Comparison of ENCODE assay signal across 17 cellular contexts in the genomic region with DNA sequence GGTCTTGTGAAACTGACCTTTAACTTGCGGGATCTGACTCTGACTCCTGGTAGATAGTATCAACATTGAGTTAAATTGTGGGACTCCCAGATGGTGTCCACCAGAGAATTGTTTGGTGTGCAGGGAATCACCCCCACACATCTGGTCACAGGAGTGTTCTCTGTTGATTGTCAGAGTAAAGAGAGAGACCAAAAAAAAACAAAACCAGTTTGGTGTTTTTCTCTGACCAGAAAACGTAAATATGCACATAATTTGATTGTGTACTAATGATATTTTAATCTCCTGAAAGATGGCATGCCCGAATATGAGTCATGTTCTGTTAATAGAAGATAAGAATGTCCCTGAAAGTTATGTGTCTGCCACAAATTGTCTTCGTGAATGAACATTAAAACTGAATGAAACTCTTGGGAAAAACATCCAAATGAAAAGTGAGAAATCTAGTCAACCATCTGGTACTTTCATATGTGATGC.
"Had no signal": no experiment of that assay in that cellular context is flagged by ENCODE, and none has a peak within 500 bp of the region (broad histone marks: within the 10 kb centered on the region; RNA-seq: fewer than 3 reads in every experiment).

No MANE protein-coding gene starts in this region.

- H3K27me3 ChIP-seq: adrenal gland, brain microvascular endothelial cell, gastroesophageal sphincter, pancreas, upper lobe of left lung had no signal

- ATAC-seq: activated CD4-positive, CD25-positive, alpha-beta regulatory T cell treated with anti-CD3 and anti-CD28 coated beads, Interleukin-2, amount 50 U/mL, for 24 hours; gastroesophageal sphincter; pancreas; stimulated activated naive CD8-positive, alpha-beta T cell treated with anti-CD3 and anti-CD28 coated beads, Interleukin-15, Interleukin-2, amounts not matched to agents 100 U/mL and 50 U/mL, for 24 hours had no signal

- DNase-seq: activated CD4-positive, alpha-beta T cell treated with anti-CD3 and anti-CD28 coated beads, Interleukin-2, amount 50 U/mL, for 4 hours; activated naive CD4-positive, alpha-beta T cell treated with anti-CD3 and anti-CD28 coated beads, Interleukin-2, amount 50 U/mL, for 16 hours; activated T-cell treated with anti-CD3 and anti-CD28 coated beads, Interleukin-2, amount 50 U/mL, for 1 hour; brain microvascular endothelial cell; cerebellar nuclear complex; dermis blood vessel endothelial cell; hippocampal formation; kidney glomerular epithelial cell; naive B cell; pancreas; stimulated activated CD4-positive, alpha-beta T cell treated with anti-CD3 and anti-CD28 coated beads, Interleukin-2, amount 100 ng/mL, for 48 hours; stimulated activated CD8-positive, alpha-beta memory T cell treated with anti-CD3 and anti-CD28 coated beads, Interleukin-4, amount 100 ng/mL, for 48 hours; stimulated activated naive CD8-positive, alpha-beta T cell treated with anti-CD3 and anti-CD28 coated beads, Interleukin-15, Interleukin-2, amounts not matched to agents 100 U/mL and 50 U/mL, for 24 hours; upper lobe of left lung had no signal

- H3K27ac ChIP-seq: brain microvascular endothelial cell, gastroesophageal sphincter, pancreas, upper lobe of left lung had no signal

- H3K36me3 ChIP-seq: adrenal gland, brain microvascular endothelial cell, gastroesophageal sphincter, pancreas, upper lobe of left lung had no signal

- H3K4me1 ChIP-seq: gastroesophageal sphincter, pancreas, upper lobe of left lung had no signal

- H3K4me3 ChIP-seq: adrenal gland, gastroesophageal sphincter, pancreas, upper lobe of left lung had no signal

- H3K9me3 ChIP-seq: adrenal gland, gastroesophageal sphincter, pancreas, upper lobe of left lung had no signal
